Comparison of ENCODE assay signal across 19 cellular contexts in the genomic region with DNA sequence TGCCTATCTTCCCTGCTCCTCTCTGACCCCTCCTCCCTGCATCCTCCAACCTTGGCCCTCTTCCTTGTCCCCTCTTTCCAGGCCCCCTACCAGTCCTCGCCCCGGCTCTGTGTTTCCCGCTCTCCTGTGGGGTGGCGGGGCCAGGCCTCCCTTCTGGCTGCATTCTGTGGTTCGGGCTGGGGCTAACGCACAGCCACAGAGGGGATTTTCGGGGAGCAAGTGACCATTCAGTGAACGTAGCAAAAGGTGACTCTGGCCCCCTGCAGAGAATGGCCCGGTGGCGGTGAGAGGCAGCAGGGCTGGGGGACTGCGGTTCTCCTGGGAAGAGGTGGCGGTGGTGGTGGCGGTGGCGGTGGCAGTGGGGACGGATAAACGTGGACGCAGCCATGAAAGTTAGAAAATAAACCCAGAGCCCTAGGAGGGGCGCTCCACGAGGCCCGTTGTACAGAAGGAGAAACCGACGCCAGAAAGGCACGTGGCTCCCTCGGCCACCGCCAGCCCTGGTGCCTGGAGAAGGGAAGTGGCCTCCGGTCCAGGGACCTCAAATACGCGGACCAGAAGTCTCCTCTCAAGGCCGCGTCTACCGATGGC.
DNase-seq lines count a peak whose midpoint lies in the region; ATAC-seq, FAIRE-seq and TF ChIP-seq lines count a peak whose summit lies in the region.
"Had no signal": no experiment of that assay in that cellular context is flagged by ENCODE, and none has a peak within 500 bp of the region (broad histone marks: within the 10 kb centered on the region; RNA-seq: fewer than 3 reads in every experiment).

No MANE protein-coding gene starts in this region.

- H3K27ac ChIP-seq in BLaER1 (peak overlapping the region; percentile 98), GM23338 (ENCODE audit: low read depth) (no peak overlapping the region), H1 (ENCODE audit: low read depth, low read length) (no peak overlapping the region), neural progenitor cell (no peak overlapping the region)

- no peak for TF ChIP-seq EP300 in H1 (IDR thresholded peaks at IDR 0.05; ENCODE audit: borderline replicate concordance in 1 of 2, low read depth in 2 of 2, low read length in 2 of 2)

- no peak overlapping the region for H2BK120ac ChIP-seq in H1 (replicated peaks; ENCODE audit: low read depth, low read length)

- no peak overlapping the region for H3K27ac Mint-ChIP-seq in GM23338
- peak overlapping the region; percentile 90 for H3K27ac Mint-ChIP-seq in neural progenitor cell

- H3K4me2 ChIP-seq in BLaER1 (peak overlapping the region; percentile 99), GM23338 (no peak overlapping the region), H1 (ENCODE audit: insufficient read depth in 1 of 2, low read depth in 2 of 2, low read length in 2 of 2) (no peak overlapping the region), neural progenitor cell (no peak overlapping the region)

- H3K9me3 ChIP-seq in BLaER1 (no peaks in the 10 kb centered on the region; the same call in 1 of the 2 replicates), H1 (ENCODE audit: insufficient read depth in 2 of 2, low read depth in 1 of 2, low read length in 1 of 2) (no peaks in the 10 kb centered on the region; a peak in 1 of 4 replicates), neural progenitor cell (ENCODE audit: low read depth) (no peaks in the 10 kb centered on the region)
- H3K9me3 ChIP-seq: BE2C, MG63 had no signal

- DNase-seq in GM23338 (ENCODE audit: low spot score) (no peak), H1 (ENCODE audit: low read depth in 1 of 2, low spot score in 2 of 2) (no peak), neural progenitor cell (ENCODE audit: low spot score) (no peak)
- DNase-seq: Caco-2; CD4-positive, alpha-beta memory T cell; DMS 273 treated with DMSO at 0.1 percent for 48 hours; GOT3; MG63; NCI-H1048; NCI-H1417 treated with DMSO at 0.1 percent for 48 hours; NCI-H187; NCI-H446 treated with DMSO at 0.1 percent for 48 hours had no signal

- no peaks in the 10 kb centered on the region for H4K20me1 ChIP-seq in BLaER1
- H4K20me1 ChIP-seq in GM23338 (replicated peaks; ENCODE audit: insufficient read depth) = no peaks in the 10 kb centered on the region
- no peaks in the 10 kb centered on the region for H4K20me1 ChIP-seq in H1 (replicated peaks in 1 of 2; ENCODE audit: control insufficient read depth in 1 of 2, insufficient read depth in 2 of 2, low read length in 2 of 2)
- no peaks in the 10 kb centered on the region for H4K20me1 ChIP-seq in neural progenitor cell (ENCODE audit: low read depth)

- peaks cover 10% of the 10 kb centered on the region for H3K27me3 Mint-ChIP-seq in GM23338 (ENCODE audit: insufficient read depth, low read depth, poor library complexity)
- peaks cover 15% of the 10 kb centered on the region for H3K27me3 Mint-ChIP-seq in neural progenitor cell (ENCODE audit: insufficient read depth, low read depth)

- H3K27me3 ChIP-seq in BLaER1 (no peaks in the 10 kb centered on the region), GM23338 (ENCODE audit: insufficient read depth) (no peaks in the 10 kb centered on the region), H1 (replicated peaks in 1 of 4; ENCODE audit: control insufficient read depth in 3 of 4, extremely low read depth in 1 of 4, insufficient read depth in 3 of 4, low read length in 3 of 4) (no peaks in the 10 kb centered on the region), neural progenitor cell (no peaks in the 10 kb centered on the region)
- H3K27me3 ChIP-seq: BE2C, MG63 had no signal

- no peaks in the 10 kb centered on the region for H3K23me2 ChIP-seq in H1 (ENCODE audit: low read depth, low read length)

- FAIRE-seq in H1 (lab: Jason Lieb, UNC) = no peak
- FAIRE-seq: GM12892 had no signal

- H3K9me2 ChIP-seq in GM23338 (ENCODE audit: insufficient read depth) = no peaks in the 10 kb centered on the region

- peaks cover 72% of the 10 kb centered on the region for H3K4me1 ChIP-seq in BLaER1
- peaks cover 10% of the 10 kb centered on the region for H3K4me1 ChIP-seq in GM23338 (ENCODE audit: insufficient read depth)
- peaks cover 4 to 25% (median 18%) of the 10 kb centered on the region in 4 experiments for H3K4me1 ChIP-seq in H1 (replicated peaks in 1 of 4; ENCODE audit: control insufficient read depth in 3 of 4, insufficient read depth in 4 of 4, low read length in 3 of 4)
- peaks cover 28% of the 10 kb centered on the region for H3K4me1 ChIP-seq in neural progenitor cell

- POLR2A ChIA-PET in H1 (lab: Charles Lee; ENCODE audit: partially characterized antibody) = no interaction called here

- peak overlapping the region; percentile 25 for H4K91ac ChIP-seq in H1 (replicated peaks; ENCODE audit: insufficient read length, low read length)

- H3K14ac ChIP-seq in H1 (ENCODE audit: insufficient read length) = no peak overlapping the region

- no peaks in the 10 kb centered on the region for H3F3A ChIP-seq in GM23338 (replicated peaks; ENCODE audit: low read depth)
- H3F3A ChIP-seq in neural progenitor cell (ENCODE audit: low read depth) = peaks cover 12% of the 10 kb centered on the region

- peak overlapping the region; percentile 99; the same call in 1 of the 2 replicates for H2BK12ac ChIP-seq in H1 (ENCODE audit: low read depth, low read length)

- 0 out of 2 replicates have a peak overlapping the region, but pooled peaks have one; percentile 13 for H3K18ac ChIP-seq in H1 (ENCODE audit: extremely low read depth, low read length)

- no peaks in the 10 kb centered on the region for H3K36me3 ChIP-seq in BLaER1
- H3K36me3 ChIP-seq in GM23338 (ENCODE audit: insufficient read depth) = no peaks in the 10 kb centered on the region
- no peaks in the 10 kb centered on the region for H3K36me3 ChIP-seq in H1 (ENCODE audit: control insufficient read depth in 2 of 4, insufficient read depth in 4 of 4, low read length in 3 of 4)
- no peaks in the 10 kb centered on the region for H3K36me3 ChIP-seq in neural progenitor cell
- H3K36me3 ChIP-seq: BE2C, MG63 had no signal

- no peak overlapping the region for H3K23ac ChIP-seq in H1 (ENCODE audit: insufficient read length)

- H3K9me3 Mint-ChIP-seq in GM23338 (no peaks in the 10 kb centered on the region; the same call in 2 of the 3 replicates), neural progenitor cell (no peaks in the 10 kb centered on the region)
- H3K9me3 Mint-ChIP-seq: CD4-positive, alpha-beta memory T cell had no signal

- H2BK5ac ChIP-seq in H1 (ENCODE audit: low read depth, low read length) = no peak overlapping the region; the same call in 1 of the 2 replicates

- no peak overlapping the region for H2BK15ac ChIP-seq in H1 (ENCODE audit: low read length)

- H2AFZ ChIP-seq in GM23338 (peak overlapping the region; percentile 74; the same call in 1 of the 2 replicates), H1 (ENCODE audit: low read length) (no peak overlapping the region), neural progenitor cell (replicated peaks) (no peak overlapping the region)

- peaks cover 20% of the 10 kb centered on the region for H3K4me1 Mint-ChIP-seq in GM23338
- peaks cover 28% of the 10 kb centered on the region for H3K4me1 Mint-ChIP-seq in neural progenitor cell

- H3K79me2 ChIP-seq in GM23338 (replicated peaks; ENCODE audit: insufficient read depth) (no peaks in the 10 kb centered on the region), H1 (ENCODE audit: control insufficient read depth in 1 of 2, insufficient read depth in 2 of 2, low read length in 2 of 2) (no peaks in the 10 kb centered on the region), neural progenitor cell (ENCODE audit: low read depth) (no peaks in the 10 kb centered on the region)

- no peaks in the 10 kb centered on the region for H3K79me1 ChIP-seq in H1 (ENCODE audit: low read depth, low read length)

- TF ChIP-seq CTCF in GM23338 (conservative IDR thresholded peaks at IDR 0.05; ENCODE audit: low read depth in 2 of 2) (no peak), H1 (IDR thresholded peaks at IDR 0.05; ENCODE audit: control extremely low read depth in 1 of 3, insufficient read depth in 1 of 3, low read depth in 1 of 3, low read length in 3 of 3) (no peak), neural progenitor cell (IDR thresholded peaks at IDR 0.05) (no peak)

- H3K4me3 ChIP-seq in BLaER1 = peak overlapping the region; percentile 70
- no peak overlapping the region for H3K4me3 ChIP-seq in GM23338
- H3K4me3 ChIP-seq in H1 (ENCODE audit: extremely low read depth in 1 of 4, insufficient read depth in 2 of 4, low read depth in 3 of 4, low read length in 4 of 4) = no peak overlapping the region
- H3K4me3 ChIP-seq in neural progenitor cell = no peak overlapping the region
- H3K4me3 ChIP-seq: MG63 had no signal

- no peak overlapping the region for H4K5ac ChIP-seq in H1 (ENCODE audit: insufficient read length, low read depth, low read length)

- ATAC-seq in GM23338 = no peak
- ATAC-seq in HG03565 (IDR thresholded peaks at IDR 0.05; ENCODE audit: unreplicated experiment) = no peak
- ATAC-seq in GM21360 (IDR thresholded peaks at IDR 0.05; ENCODE audit: unreplicated experiment) = no peak
- ATAC-seq in HG03571 (IDR thresholded peaks at IDR 0.05; ENCODE audit: unreplicated experiment) = no peak
- ATAC-seq: Right ventricle myocardium inferior had no signal

- H3K9ac ChIP-seq in BLaER1 (peak overlapping the region; percentile 89), H1 (replicated peaks in 1 of 4; ENCODE audit: extremely low read depth in 1 of 4, low read depth in 3 of 4, low read length in 3 of 4) (no peak overlapping the region), neural progenitor cell (no peak overlapping the region)

- WGBS in H1 (ENCODE audit: extremely low coverage in 1 of 2, insufficient coverage in 1 of 2, insufficient read length in 1 of 2, insufficient replicate concordance in 2 of 2, low coverage in 1 of 2, low lambda C conversion rate in 2 of 2, missing lambda C conversion rate in 1 of 2), 2 experiments = 91% methylated on average over 20 of the region's 31 CpGs; no CpG with 5 or more reads in 1 of the 2 experiments

- peak overlapping the region; percentile 29; the same call in 1 of the 2 replicates for H4K8ac ChIP-seq in H1 (ENCODE audit: extremely low read depth, insufficient read depth, low read length)

- H3K56ac ChIP-seq in H1 (replicated peaks; ENCODE audit: insufficient read length, low read depth, low read length) = no peak overlapping the region

- TF ChIP-seq RAD21 in H1 (IDR thresholded peaks at IDR 0.05 in 1 of 2, conservative IDR thresholded peaks at IDR 0.05 in 1 of 2; ENCODE audit: low read depth in 2 of 2, low read length in 2 of 2) = no peak

- no peak for TF ChIP-seq POLR2A in H1 (IDR thresholded peaks at IDR 0.05; ENCODE audit: control extremely low read depth in 1 of 2, low read depth in 2 of 2, low read length in 2 of 2)

- H3K36me3 Mint-ChIP-seq in GM23338 (ENCODE audit: low read depth) (no peaks in the 10 kb centered on the region), neural progenitor cell (no peaks in the 10 kb centered on the region)
- H3K36me3 Mint-ChIP-seq: CD4-positive, alpha-beta memory T cell had no signal

- CTCF ChIA-PET in H1 (lab: Charles Lee; ENCODE audit: partially characterized antibody) = interaction anchor here (0.6 to 1.4 kb wide), 5 partner anchors 12 to 240 kb away, joined by 3 to 7 read pairs (median 3); no protein-coding TSS in a partner anchor

- 0 out of 2 replicates have a peak overlapping the region, but pooled peaks have one; percentile 13 for H2AK5ac ChIP-seq in H1 (ENCODE audit: low read depth, low read length)

- H3K4me3 Mint-ChIP-seq in GM23338 = no peak overlapping the region
- H3K4me3 Mint-ChIP-seq in neural progenitor cell = no peak overlapping the region

- H3K4ac ChIP-seq in H1 (replicated peaks; ENCODE audit: insufficient read length, low read depth, low read length) = no peak overlapping the region

- peak overlapping the region; percentile 10; the same call in 1 of the 2 replicates for H2BK20ac ChIP-seq in H1 (ENCODE audit: low read length)
